23 cellular contexts compared by ENCODE assay signal in the genomic region with DNA sequence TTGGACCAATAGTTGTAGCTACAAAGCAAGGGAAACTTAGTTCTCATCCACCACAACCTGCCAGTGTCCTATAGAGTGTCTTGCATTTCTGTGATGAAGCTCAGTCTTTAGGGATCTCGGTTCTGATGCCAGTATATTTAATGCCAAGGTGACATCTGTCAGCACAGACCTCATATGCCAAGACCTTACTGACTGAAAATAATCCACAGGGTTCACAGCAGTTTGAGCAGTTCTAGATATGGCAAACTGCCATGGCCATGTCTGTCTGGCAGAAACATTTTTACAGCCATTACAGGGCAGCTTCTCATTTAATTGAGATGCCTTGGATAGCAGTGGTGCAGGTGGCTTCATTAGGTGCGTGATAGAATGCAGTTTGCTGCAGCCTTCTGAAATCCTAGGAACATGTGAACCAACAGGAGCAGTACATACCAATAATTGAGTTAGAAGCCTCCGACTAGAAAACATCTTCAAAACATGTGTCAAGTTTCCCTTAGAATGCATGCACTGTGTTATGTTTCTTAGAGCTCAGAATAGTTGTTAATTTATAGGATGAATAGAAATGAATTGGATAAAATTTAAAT.
DNase-seq lines count a peak whose midpoint lies in the region; ATAC-seq and TF ChIP-seq lines count a peak whose summit lies in the region.
"Had no signal": no experiment of that assay in that cellular context is flagged by ENCODE, and none has a peak within 500 bp of the region (broad histone marks: within the 10 kb centered on the region; RNA-seq: fewer than 3 reads in every experiment).

No MANE protein-coding gene starts in this region.

- DNase-seq in Right ventricle myocardium inferior (ENCODE audit: missing footprints) (no peak), right atrium auricular region (ENCODE audit: low spot score) (no peak), DMS 273 (lab: John Stamatoyannopoulos, UW; ENCODE audit: unreplicated experiment) (peak; percentile 85), NCI-H2171 (lab: John Stamatoyannopoulos, UW) (peak; percentile 75), cerebellar nuclear complex (lab: John Stamatoyannopoulos, UW) (peak; percentile 21 to 34), ascending aorta (ENCODE audit: low spot score in 2 of 2) (no peak), DMS114 treated with DMSO at 0.1 percent for 48 hours (lab: John Stamatoyannopoulos, UW; ENCODE audit: unreplicated experiment) (no peak), NCI-H1417 (lab: John Stamatoyannopoulos, UW) (no peak)
- DNase-seq: CD4-positive, CD25-positive, alpha-beta regulatory T cell; DMS79 treated with DMSO at 0.1 percent for 48 hours; MM.1S; NCI-H1048; NCI-H1436; NCI-H2029; NCI-H226; NCI-H510A treated with DMSO at 0.1 percent for 48 hours; NCI-H774; RPMI8226; SHP77 treated with DMSO at 0.1 percent for 48 hours; SW 1271 had no signal

- H3K4me1 ChIP-seq in right atrium auricular region (no peaks in the 10 kb centered on the region), ascending aorta (no peaks in the 10 kb centered on the region)
- H3K4me1 ChIP-seq: BLaER1 had no signal

- TF ChIP-seq CTCF in right atrium auricular region (IDR thresholded peaks at IDR 0.05) (no peak), ascending aorta (IDR thresholded peaks at IDR 0.05) (no peak)

- H3K9me3 ChIP-seq in right atrium auricular region (no peaks in the 10 kb centered on the region), ascending aorta (no peaks in the 10 kb centered on the region)
- H3K9me3 ChIP-seq: BLaER1 had no signal

- peak; percentile 90 for ATAC-seq in Right ventricle myocardium inferior
- ATAC-seq: HCT116 had no signal

- H3K27me3 ChIP-seq in right atrium auricular region, result no peaks in the 10 kb centered on the region
- H3K27me3 ChIP-seq in ascending aorta, result no peaks in the 10 kb centered on the region
- H3K27me3 ChIP-seq: BLaER1 had no signal

- H3K4me3 ChIP-seq in right atrium auricular region (no peak overlapping the region), ascending aorta (no peak overlapping the region)
- H3K4me3 ChIP-seq: BLaER1 had no signal

- H3K36me3 ChIP-seq in right atrium auricular region, result no peaks in the 10 kb centered on the region
- H3K36me3 ChIP-seq in ascending aorta, result no peaks in the 10 kb centered on the region
- H3K36me3 ChIP-seq: BLaER1 had no signal

- no peak overlapping the region for H3K27ac ChIP-seq in right atrium auricular region
- H3K27ac ChIP-seq in ascending aorta, result no peak overlapping the region
- H3K27ac ChIP-seq: BLaER1, KMS-11 had no signal

- intact Hi-C loops in Right ventricle myocardium inferior (cut with DNase I), result loop anchor here (5.0 kb wide), 1 partner anchor 107 kb away; the partner anchor contains the start of gene B3GALT1
- intact Hi-C loops in ascending aorta (cut with DNase I), result no loop called here

Comparison
In these comparisons a context has a peak if more than half of its experiments do, and no peak if none do; other contexts are left out.
1. DNase-seq: peak in DMS 273 (single experiment), NCI-H2171 (single experiment) and cerebellar nuclear complex (2 of 2); none in Right ventricle myocardium inferior (single experiment), right atrium auricular region (single experiment), ascending aorta (0 of 2), DMS114 treated with DMSO at 0.1 percent for 48 hours (single experiment) and NCI-H1417 (0 of 3).